Comparison of ENCODE assay signal across 29 cellular contexts in genomic region chr9:127892831-127893230, GRCh38. TPM values are rescaled to one million over a fixed set of nuclear protein-coding genes. Genes with fewer than 3 reads are reported as not detected.
DNase-seq lines count a peak whose midpoint lies in the region; ATAC-seq and TF ChIP-seq lines count a peak whose summit lies in the region.
"Had no signal": no experiment of that assay in that cellular context is flagged by ENCODE, and none has a peak within 500 bp of the region (broad histone marks: within the 10 kb centered on the region; RNA-seq: fewer than 3 reads in every experiment).

No MANE protein-coding gene starts in this region.

- POLR2A ChIA-PET in CD4-positive, alpha-beta T cell (lab: Charles Lee): no interaction called here
- POLR2A ChIA-PET in HEK293 (lab: Yijun Ruan, JAX): no interaction called here

- H3K27ac Mint-ChIP-seq in CD4-positive, alpha-beta T cell: no peak overlapping the region
- peak overlapping the region; percentile 67 to 69 for H3K27ac Mint-ChIP-seq in natural killer cell
- no peak overlapping the region for H3K27ac Mint-ChIP-seq in activated T-helper 1 cell treated with anti-CD3 and anti-CD28 coated beads, Interleukin-12 subunit alpha, Interleukin-12 subunit beta, Interleukin-2, Interleukin-4 antibody, amounts not matched to agents 30 ng/mL and 10 ng/mL and 1 ng/mL, durations not matched to agents 14 hours and 24 hours and 36 hours
- H3K27ac Mint-ChIP-seq: activated B cell treated with CpG ODN at 0.5 μM for 24 hours; activated CD4-positive, alpha-beta memory T cell treated with anti-CD3 and anti-CD28 coated beads for 36 hours; progenitor cell of endocrine pancreas; stimulated activated memory B cell treated with anti-CD40 and anti-IgM and Interleukin-4, amounts not matched to agents 10 μg/mL and 1 μg/mL and 100 μg/mL, for 72 hours had no signal

- no peaks in the 10 kb centered on the region for H3K4me1 ChIP-seq in HEK293 (ENCODE audit: control insufficient read depth, insufficient read depth, low read length)

- no peak for TF ChIP-seq CTCF in CD4-positive, alpha-beta T cell (IDR thresholded peaks at IDR 0.05)
- TF ChIP-seq CTCF in HEK293 (tag by site-specific recombination; IDR thresholded peaks at IDR 0.05): no peak
- no peak for TF ChIP-seq CTCF in natural killer cell (IDR thresholded peaks at IDR 0.05)

- H3K36me3 Mint-ChIP-seq in CD4-positive, alpha-beta T cell (ENCODE audit: low read depth): peaks cover 85% of the 10 kb centered on the region
- H3K36me3 Mint-ChIP-seq in natural killer cell: peaks cover 21% of the 10 kb centered on the region
- H3K36me3 Mint-ChIP-seq in activated T-helper 1 cell treated with anti-CD3 and anti-CD28 coated beads, Interleukin-12 subunit alpha, Interleukin-12 subunit beta, Interleukin-2, Interleukin-4 antibody, amounts not matched to agents 30 ng/mL and 10 ng/mL and 1 ng/mL, durations not matched to agents 14 hours and 24 hours and 36 hours (ENCODE audit: low read depth): peaks cover 62% of the 10 kb centered on the region

- H3K36me3 ChIP-seq in HEK293 (ENCODE audit: control insufficient read depth in 2 of 2, insufficient read depth in 1 of 2, low read length in 2 of 2): peaks cover 3 to 73% of the 10 kb centered on the region in 2 experiments; a peak in 2 of 3 replicates

- no peak for ATAC-seq in CD4-positive, alpha-beta T cell (ENCODE audit: poor library complexity)
- no peak for ATAC-seq in natural killer cell
- ATAC-seq: body of pancreas; gastroesophageal sphincter; left colon; sciatic nerve; stimulated activated memory B cell treated with anti-CD40 and anti-IgM and Interleukin-4, amounts not matched to agents 10 μg/mL and 1 μg/mL and 100 μg/mL, for 72 hours had no signal

- no peaks in the 10 kb centered on the region for H3K9me3 Mint-ChIP-seq in CD4-positive, alpha-beta T cell
- no peaks in the 10 kb centered on the region for H3K9me3 Mint-ChIP-seq in natural killer cell
- peaks cover 14% of the 10 kb centered on the region for H3K9me3 Mint-ChIP-seq in activated T-helper 1 cell treated with anti-CD3 and anti-CD28 coated beads, Interleukin-12 subunit alpha, Interleukin-12 subunit beta, Interleukin-2, Interleukin-4 antibody, amounts not matched to agents 30 ng/mL and 10 ng/mL and 1 ng/mL, durations not matched to agents 14 hours and 24 hours and 36 hours
- H3K9me3 Mint-ChIP-seq: stimulated activated memory B cell treated with anti-CD40 and anti-IgM and Interleukin-4, amounts not matched to agents 10 μg/mL and 1 μg/mL and 100 μg/mL, for 72 hours had no signal

- H3K9me3 ChIP-seq in CD4-positive, alpha-beta T cell (ENCODE audit: control insufficient read depth, low read length): peaks cover 22% of the 10 kb centered on the region
- H3K9me3 ChIP-seq in HEK293 (ENCODE audit: control insufficient read depth, insufficient read depth, low read depth, low read length): no peaks in the 10 kb centered on the region
- H3K9me3 ChIP-seq: adrenal gland had no signal

- H3K4me1 Mint-ChIP-seq in CD4-positive, alpha-beta T cell (ENCODE audit: low read depth): peaks cover 14% of the 10 kb centered on the region
- H3K4me1 Mint-ChIP-seq in natural killer cell: peaks cover 30 to 55% of the 10 kb centered on the region in 2 donors
- peaks cover 20% of the 10 kb centered on the region for H3K4me1 Mint-ChIP-seq in activated T-helper 1 cell treated with anti-CD3 and anti-CD28 coated beads, Interleukin-12 subunit alpha, Interleukin-12 subunit beta, Interleukin-2, Interleukin-4 antibody, amounts not matched to agents 30 ng/mL and 10 ng/mL and 1 ng/mL, durations not matched to agents 14 hours and 24 hours and 36 hours (ENCODE audit: low read depth)

- intact Hi-C loops in CD4-positive, alpha-beta T cell (cut with DNase I, micrococcal nuclease): no loop called here
- intact Hi-C loops in natural killer cell (cut with micrococcal nuclease): no loop called here
- intact Hi-C loops in activated T-helper 1 cell treated with anti-CD3 and anti-CD28 coated beads, Interleukin-12 subunit alpha, Interleukin-12 subunit beta, Interleukin-2, Interleukin-4 antibody, amounts not matched to agents 30 ng/mL and 10 ng/mL and 1 ng/mL, durations not matched to agents 14 hours and 24 hours and 36 hours (cut with micrococcal nuclease): no loop called here

- peak overlapping the region; percentile 20 for H3K4me3 Mint-ChIP-seq in CD4-positive, alpha-beta T cell
- no peak overlapping the region for H3K4me3 Mint-ChIP-seq in natural killer cell
- H3K4me3 Mint-ChIP-seq in activated T-helper 1 cell treated with anti-CD3 and anti-CD28 coated beads, Interleukin-12 subunit alpha, Interleukin-12 subunit beta, Interleukin-2, Interleukin-4 antibody, amounts not matched to agents 30 ng/mL and 10 ng/mL and 1 ng/mL, durations not matched to agents 14 hours and 24 hours and 36 hours: no peak overlapping the region
- H3K4me3 Mint-ChIP-seq: activated B cell treated with CpG ODN at 0.5 μM for 24 hours; activated CD4-positive, alpha-beta memory T cell treated with anti-CD3 and anti-CD28 coated beads for 36 hours; stimulated activated memory B cell treated with anti-CD40 and anti-IgM and Interleukin-4, amounts not matched to agents 10 μg/mL and 1 μg/mL and 100 μg/mL, for 72 hours had no signal

- H3K27ac ChIP-seq in CD4-positive, alpha-beta T cell (ENCODE audit: low read depth, low read length): no peak overlapping the region
- H3K27ac ChIP-seq in HEK293 (ENCODE audit: extremely low read depth, low read depth, low read length): no peak overlapping the region
- H3K27ac ChIP-seq: adrenal gland, body of pancreas, C4-2B, gastroesophageal sphincter, hepatocyte, SJCRH30, suprapubic skin had no signal

- CTCF ChIA-PET in CD4-positive, alpha-beta T cell (lab: Charles Lee): no interaction called here
- CTCF ChIA-PET in HEK293 (lab: Yijun Ruan, JAX): interaction anchor here (1.6 kb wide), 1 partner anchor 23 kb away, joined by 10 read pairs; no protein-coding TSS in a partner anchor

- H3K27me3 ChIP-seq in CD4-positive, alpha-beta T cell (ENCODE audit: control insufficient read depth, insufficient read depth, low read length): no peaks in the 10 kb centered on the region
- H3K27me3 ChIP-seq: adrenal gland, body of pancreas, dorsolateral prefrontal cortex, gastroesophageal sphincter, hepatocyte, MG63, SJCRH30, suprapubic skin had no signal

- no peaks in the 10 kb centered on the region for H3K27me3 Mint-ChIP-seq in CD4-positive, alpha-beta T cell
- no peaks in the 10 kb centered on the region for H3K27me3 Mint-ChIP-seq in natural killer cell (ENCODE audit: low read depth in 2 of 2)
- H3K27me3 Mint-ChIP-seq in activated T-helper 1 cell treated with anti-CD3 and anti-CD28 coated beads, Interleukin-12 subunit alpha, Interleukin-12 subunit beta, Interleukin-2, Interleukin-4 antibody, amounts not matched to agents 30 ng/mL and 10 ng/mL and 1 ng/mL, durations not matched to agents 14 hours and 24 hours and 36 hours (ENCODE audit: insufficient read depth): no peaks in the 10 kb centered on the region
- H3K27me3 Mint-ChIP-seq: activated B cell treated with CpG ODN at 0.5 μM for 24 hours; activated CD4-positive, alpha-beta memory T cell treated with anti-CD3 and anti-CD28 coated beads for 36 hours; progenitor cell of endocrine pancreas; stimulated activated memory B cell treated with anti-CD40 and anti-IgM and Interleukin-4, amounts not matched to agents 10 μg/mL and 1 μg/mL and 100 μg/mL, for 72 hours had no signal

- no peak overlapping the region for H3K4me3 ChIP-seq in HEK293 (ENCODE audit: low read depth, low read length)
- H3K4me3 ChIP-seq: adrenal gland, body of pancreas, dorsolateral prefrontal cortex, gastroesophageal sphincter, hepatocyte, MG63, SJCRH30, suprapubic skin had no signal

- DNase-seq in CD4-positive, alpha-beta T cell: no peak
- DNase-seq in natural killer cell (no peak), NCI-H748 (lab: John Stamatoyannopoulos, UW; ENCODE audit: unreplicated experiment) (no peak)
- DNase-seq in activated T-helper 1 cell treated with anti-CD3 and anti-CD28 coated beads, Interleukin-12 subunit alpha, Interleukin-12 subunit beta, Interleukin-2, Interleukin-4 antibody, amounts not matched to agents 30 ng/mL and 10 ng/mL and 1 ng/mL, durations not matched to agents 14 hours and 24 hours and 36 hours (ENCODE audit: low spot score): no peak
- DNase-seq: activated B cell treated with CpG ODN at 0.5 μM for 24 hours; activated CD4-positive, alpha-beta memory T cell treated with anti-CD3 and anti-CD28 coated beads for 36 hours; activated gamma-delta T cell treated with Interleukin-2 at 50 U/mL for 16 hours; adrenal gland; body of pancreas; cerebellar nuclear complex; KG1; left colon; MG63; NCI-H1417 treated with DMSO at 0.1 percent for 48 hours; NCI-H2081; NCI-H226; NCI-H774; SJCRH30; stimulated activated CD4-positive, alpha-beta T cell treated with anti-CD3 and anti-CD28 coated beads, Interleukin-12 subunit alpha, Interleukin-12 subunit beta, amount 100 ng/mL, for 4 hours; stimulated activated CD4-positive, alpha-beta T cell treated with anti-CD3 and anti-CD28 coated beads, Interleukin-4, amount 100 ng/mL, for 24 hours had no signal

RNA-seq across cellular contexts. Expression of gene ST6GALNAC6, which starts 6.6 kb away (rescaled TPM):
- 10 to 100 TPM; 93.1 to 97.5 TPM for total RNA-seq in CD4-positive, alpha-beta T cell
- 100 to 1,000 TPM; 120 to 148 (median 127) TPM for total RNA-seq in natural killer cell
- 60.6 and 62.4 TPM in 2 replicates for total RNA-seq in activated T-helper 1 cell treated with anti-CD3 and anti-CD28 coated beads, Interleukin-12 subunit alpha, Interleukin-12 subunit beta, Interleukin-2, Interleukin-4 antibody, amounts not matched to agents 30 ng/mL and 10 ng/mL and 1 ng/mL, durations not matched to agents 14 hours and 24 hours and 36 hours

RNA-seq across cellular contexts. Expression of gene AK1, which starts 15.4 kb away (rescaled TPM):
- 10 to 100 TPM; 46.7 to 52.6 TPM for total RNA-seq in CD4-positive, alpha-beta T cell
- total RNA-seq in natural killer cell: 10 to 100 TPM; 47.3 to 76.3 (median 54.2) TPM
- total RNA-seq in activated T-helper 1 cell treated with anti-CD3 and anti-CD28 coated beads, Interleukin-12 subunit alpha, Interleukin-12 subunit beta, Interleukin-2, Interleukin-4 antibody, amounts not matched to agents 30 ng/mL and 10 ng/mL and 1 ng/mL, durations not matched to agents 14 hours and 24 hours and 36 hours: 17.2 and 20.8 TPM in 2 replicates

RNA-seq across cellular contexts. Expression of gene ST6GALNAC4, which starts 24.0 kb away (rescaled TPM):
- total RNA-seq in CD4-positive, alpha-beta T cell: 10 to 100 TPM; 28.7 to 30.2 TPM
- 10 to 100 TPM; 18.8 to 33.0 (median 20.4) TPM for total RNA-seq in natural killer cell
- total RNA-seq in activated T-helper 1 cell treated with anti-CD3 and anti-CD28 coated beads, Interleukin-12 subunit alpha, Interleukin-12 subunit beta, Interleukin-2, Interleukin-4 antibody, amounts not matched to agents 30 ng/mL and 10 ng/mL and 1 ng/mL, durations not matched to agents 14 hours and 24 hours and 36 hours: 30.8 and 31.6 TPM in 2 replicates

RNA-seq across cellular contexts. Expression of gene PIP5KL1, which starts 37.7 kb away (rescaled TPM):
- total RNA-seq in CD4-positive, alpha-beta T cell: 1 to 10 TPM; 2.9 to 3.3 TPM
- 1 to 10 TPM in 1 of 3 donors, under 1 TPM in 2; 0.52 to 1.4 (median 0.97) TPM for total RNA-seq in natural killer cell
- total RNA-seq in activated T-helper 1 cell treated with anti-CD3 and anti-CD28 coated beads, Interleukin-12 subunit alpha, Interleukin-12 subunit beta, Interleukin-2, Interleukin-4 antibody, amounts not matched to agents 30 ng/mL and 10 ng/mL and 1 ng/mL, durations not matched to agents 14 hours and 24 hours and 36 hours: 1.1 and 1.2 TPM in 2 replicates

RNA-seq across cellular contexts. Expression of gene ENG, which starts 38.4 kb away (rescaled TPM):
- 1 to 10 TPM; 2.5 to 2.6 TPM for total RNA-seq in CD4-positive, alpha-beta T cell
- total RNA-seq in natural killer cell: 10 to 100 TPM in 2 of 3 donors, 1 to 10 TPM in 1; 8.5 to 13.6 (median 12.3) TPM
- total RNA-seq in activated T-helper 1 cell treated with anti-CD3 and anti-CD28 coated beads, Interleukin-12 subunit alpha, Interleukin-12 subunit beta, Interleukin-2, Interleukin-4 antibody, amounts not matched to agents 30 ng/mL and 10 ng/mL and 1 ng/mL, durations not matched to agents 14 hours and 24 hours and 36 hours: 32.2 and 33.0 TPM in 2 replicates

Comparison
In these comparisons a context has a peak if more than half of its experiments do, and no peak if none do; other contexts are left out.
1. H3K27ac Mint-ChIP-seq: peak in natural killer cell (2 of 2); none in CD4-positive, alpha-beta T cell (single experiment) and activated T-helper 1 cell treated with anti-CD3 and anti-CD28 coated beads, Interleukin-12 subunit alpha, Interleukin-12 subunit beta, Interleukin-2, Interleukin-4 antibody, amounts not matched to agents 30 ng/mL and 10 ng/mL and 1 ng/mL, durations not matched to agents 14 hours and 24 hours and 36 hours (single experiment).